In the genomic region with DNA sequence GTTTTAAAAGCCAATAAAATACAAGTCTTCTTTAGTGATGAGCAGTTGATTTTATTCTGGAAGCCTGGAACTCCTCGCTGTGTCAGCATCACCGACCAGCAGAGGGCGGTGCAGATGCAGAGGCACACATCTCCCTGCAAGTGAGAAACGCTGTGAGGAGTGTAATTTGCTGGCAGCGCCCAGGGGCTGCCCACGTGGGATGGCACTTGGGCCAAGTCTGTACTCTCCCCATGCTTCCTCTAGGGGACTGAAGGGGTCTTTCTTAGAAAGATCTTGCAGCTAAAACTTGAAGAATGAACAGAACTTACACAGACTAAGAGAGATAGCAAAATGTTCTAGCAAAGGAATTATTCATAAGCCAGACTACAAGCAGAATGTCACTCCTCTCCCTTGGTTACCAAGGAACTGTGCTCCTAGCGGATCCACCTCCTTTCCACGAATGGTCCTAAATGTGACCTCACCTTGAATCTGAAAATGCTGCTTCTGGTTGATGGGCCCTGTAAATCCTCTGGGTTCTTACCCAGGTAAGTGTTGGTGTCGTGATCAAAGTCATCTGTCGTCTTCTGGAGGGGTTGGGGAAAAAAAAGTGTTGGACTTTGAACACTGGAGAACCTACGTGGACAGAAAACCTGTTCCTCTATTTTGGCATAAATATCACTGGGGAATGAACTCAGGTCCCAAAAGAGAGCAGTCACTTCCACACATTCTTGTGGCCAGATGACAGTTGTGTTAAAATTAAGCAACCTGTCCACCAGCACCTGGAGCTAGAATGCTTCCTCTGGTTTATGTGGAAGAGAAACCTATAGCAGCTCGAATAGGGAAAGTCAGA, we compare ENCODE assay signal across 8 cellular contexts. TPM values are rescaled to one million over a fixed set of nuclear protein-coding genes. Genes with fewer than 3 reads are reported as not detected.
DNase-seq lines count a peak whose midpoint lies in the region; ATAC-seq and TF ChIP-seq lines count a peak whose summit lies in the region.

No MANE protein-coding gene starts in this region.

- CTCF ChIA-PET in BJ (lab: Yijun Ruan, JAX): interaction anchor here (1.1 to 4.4 kb wide), 14 partner anchors 10 to 504 kb away, joined by 3 to 30 read pairs (median 4); no protein-coding TSS in a partner anchor

- peak; percentile 97 for ATAC-seq in GM18909 (IDR thresholded peaks at IDR 0.05; ENCODE audit: poor library complexity, unreplicated experiment)
- ATAC-seq in HG03135 (IDR thresholded peaks at IDR 0.05; ENCODE audit: unreplicated experiment): peak; percentile 85

- peaks cover 4% of the 10 kb centered on the region for H3K27me3 Mint-ChIP-seq in activated CD4-positive, alpha-beta T cell treated with anti-CD3 and anti-CD28 coated beads, Interleukin-2, amount 10 ng/mL, durations not matched to agents 24 days and 14 days

- H3K4me3 ChIP-seq in BJ (ENCODE audit: low read depth, low read length) (no peak overlapping the region), lower leg skin (ENCODE audit: low read depth, poor library complexity, severe bottlenecking) (no peak overlapping the region)

- H3K9me3 Mint-ChIP-seq in activated CD4-positive, alpha-beta T cell treated with anti-CD3 and anti-CD28 coated beads, Interleukin-2, amount 10 ng/mL, durations not matched to agents 24 days and 14 days: no peaks in the 10 kb centered on the region

- DNase-seq in BJ (ENCODE audit: low read depth): peak; percentile 5
- DNase-seq in NCI-H345 treated with DMSO at 0.1 percent for 48 hours (lab: John Stamatoyannopoulos, UW; ENCODE audit: unreplicated experiment): peak; percentile 48
- peak; percentile 91 for DNase-seq in activated CD4-positive, alpha-beta T cell treated with anti-CD3 and anti-CD28 coated beads, Interleukin-2, amount 10 ng/mL, durations not matched to agents 24 days and 14 days
- DNase-seq in dedifferentiated amniotic fluid mesenchymal stem cell (ENCODE audit: extremely low spot score): peak; percentile 76
- DNase-seq in lower leg skin (ENCODE audit: low spot score in 2 of 2): peak; percentile 62 to 92
- peak; percentile 53 to 80 (median 63) for DNase-seq in stimulated activated CD4-positive, alpha-beta T cell treated with anti-CD3 and anti-CD28 coated beads, TNF-alpha, amount 100 ng/mL, for 48 hours (ENCODE audit: low read depth in 3 of 3)

- H3K27me3 ChIP-seq in BJ (ENCODE audit: control insufficient read depth, insufficient read depth, low read length): no peaks in the 10 kb centered on the region

- intact Hi-C loops in activated CD4-positive, alpha-beta T cell treated with anti-CD3 and anti-CD28 coated beads, Interleukin-2, amount 10 ng/mL, durations not matched to agents 24 days and 14 days (cut with micrococcal nuclease): loop anchor here (1.0 to 10.0 kb wide), 5 partner anchors 21 to 503 kb away; no protein-coding TSS in a partner anchor
- intact Hi-C loops in lower leg skin (cut with DNase I; ENCODE audit: low total_unique reads): loop anchor here (5.0 kb wide), 1 partner anchor 243 kb away; no protein-coding TSS in a partner anchor

- WGBS in lower leg skin, 2 donors: 27% methylated on average over 12 of the region's 12 CpGs

- no peak for TF ChIP-seq POLR2A in lower leg skin (IDR thresholded peaks at IDR 0.05)

- H3K27ac Mint-ChIP-seq in activated CD4-positive, alpha-beta T cell treated with anti-CD3 and anti-CD28 coated beads, Interleukin-2, amount 10 ng/mL, durations not matched to agents 24 days and 14 days: no peak overlapping the region

- H3K36me3 Mint-ChIP-seq in activated CD4-positive, alpha-beta T cell treated with anti-CD3 and anti-CD28 coated beads, Interleukin-2, amount 10 ng/mL, durations not matched to agents 24 days and 14 days (ENCODE audit: low read depth): no peaks in the 10 kb centered on the region

- H3K4me3 Mint-ChIP-seq in activated CD4-positive, alpha-beta T cell treated with anti-CD3 and anti-CD28 coated beads, Interleukin-2, amount 10 ng/mL, durations not matched to agents 24 days and 14 days: no peak overlapping the region

- H3K36me3 ChIP-seq in BJ (ENCODE audit: control insufficient read depth, insufficient read depth, low read length): no peaks in the 10 kb centered on the region

- peaks cover 7% of the 10 kb centered on the region for H3K4me1 Mint-ChIP-seq in activated CD4-positive, alpha-beta T cell treated with anti-CD3 and anti-CD28 coated beads, Interleukin-2, amount 10 ng/mL, durations not matched to agents 24 days and 14 days

- peak; percentile 96 for TF ChIP-seq CTCF in BJ (IDR thresholded peaks at IDR 0.05; ENCODE audit: insufficient read depth, low read depth, low read length)
- TF ChIP-seq CTCF in lower leg skin (IDR thresholded peaks at IDR 0.05): peak in 1 of 3 donors; percentile 17

- POLR2A ChIA-PET in BJ (lab: Charles Lee): no interaction called here

RNA-seq across cellular contexts. Expression of a gene that starts 31.8 kb away (rescaled TPM):
- 0.15 and 0.63 TPM in 2 replicates for polyA plus RNA-seq in BJ (2011; rRNA removed)
- polyA minus RNA-seq in BJ (2011; rRNA and poly(A)+ RNA removed): 1.5 and 2.6 TPM in 2 replicates
- total RNA-seq in activated CD4-positive, alpha-beta T cell treated with anti-CD3 and anti-CD28 coated beads, Interleukin-2, amount 10 ng/mL, durations not matched to agents 24 days and 14 days: 3.4 and 3.9 TPM in 2 replicates
- 1 to 10 TPM in 3 of 4 donors, under 1 TPM in 1; 0.89 to 2.3 (median 1.6) TPM for total RNA-seq in lower leg skin

Comparison
In these comparisons a context has a peak if more than half of its experiments do, and no peak if none do; other contexts are left out.
1. DNase-seq: peak in every context shown above with its lines; median percentile 91 in activated CD4-positive, alpha-beta T cell treated with anti-CD3 and anti-CD28 coated beads, Interleukin-2, amount 10 ng/mL, durations not matched to agents 24 days and 14 days; 77 in lower leg skin; 76 in dedifferentiated amniotic fluid mesenchymal stem cell; 63 in stimulated activated CD4-positive, alpha-beta T cell treated with anti-CD3 and anti-CD28 coated beads, TNF-alpha, amount 100 ng/mL, for 48 hours; 48 in NCI-H345 treated with DMSO at 0.1 percent for 48 hours; 5 in BJ.